Comparison of ENCODE assay signal across 3 cellular contexts in the genomic region with DNA sequence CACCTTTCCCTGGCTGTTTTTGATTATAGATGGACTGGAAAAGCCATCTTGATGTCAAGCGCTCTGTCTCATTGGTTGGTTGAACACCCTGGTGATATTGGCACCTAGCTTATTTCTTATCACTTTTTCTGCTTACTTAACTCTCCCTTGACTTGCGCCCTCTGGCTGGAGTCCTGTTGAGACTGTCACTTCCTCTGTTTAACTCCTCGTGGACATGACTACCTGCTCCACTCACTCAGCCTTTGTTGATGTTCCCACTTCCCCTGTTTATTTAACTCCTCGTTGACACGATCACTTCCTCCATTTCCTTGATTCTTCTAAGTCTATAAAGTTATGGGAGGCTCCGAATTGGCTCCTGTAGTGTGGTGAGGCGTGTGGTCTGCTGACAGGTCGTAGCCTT.
A peak's percentile ranks its signal among the peaks of the same experiment; 100 is the strongest.
TF ChIP-seq lines count a peak whose summit lies in the region.

No MANE protein-coding gene starts in this region.

TF ChIP-seq in SK-N-SH treated with all-trans-retinoic acid at 6 μM for 48 hours, 23 proteins besides CTCF, POLR2A, EP300 and RAD21:
- peak; percentile 74 for TF ChIP-seq ZNF70 (CRISPR knock-in tag; IDR thresholded peaks at IDR 0.05)

TF ChIP-seq in endothelial cell of umbilical vein, 7 proteins besides CTCF, POLR2A, EP300 and RAD21:
- TF ChIP-seq POLR2AphosphoS5 (IDR thresholded peaks at IDR 0.05; ENCODE audit: insufficient read depth, low read depth, low read length) (peak; percentile 86), JUN (IDR thresholded peaks at IDR 0.05; ENCODE audit: borderline replicate concordance, insufficient read depth, insufficient read length, low read depth) (peak; percentile 40), GATA2 (IDR thresholded peaks at IDR 0.05; ENCODE audit: insufficient read depth, insufficient read length, low read depth, low read length) (peak; percentile 28), FOS (IDR thresholded peaks at IDR 0.05; ENCODE audit: borderline replicate concordance, insufficient read depth, low read length) (peak; percentile 56)

TF ChIP-seq in HepG2, 621 proteins besides CTCF, POLR2A, EP300 and RAD21:
- peak; percentile 56; the same call in 1 of the 2 replicates for TF ChIP-seq ZNF652 (CRISPR knock-in tag; IDR thresholded peaks at IDR 0.05; ENCODE audit: borderline replicate concordance, low read depth)
TF ChIP-seq in HepG2: peak in this region for 1; not testable (repeated sequence) for 620.
